ENCODE assay signal across 1 cellular context in genomic region chr14:35405304-35405996, GRCh38.
TF ChIP-seq lines count a peak whose summit lies in the region.

No MANE protein-coding gene starts in this region.

TF ChIP-seq in HepG2, 621 proteins besides CTCF, POLR2A, EP300 and RAD21 (continued from another document and continues in another):
- TF ChIP-seq, protein P1, sequence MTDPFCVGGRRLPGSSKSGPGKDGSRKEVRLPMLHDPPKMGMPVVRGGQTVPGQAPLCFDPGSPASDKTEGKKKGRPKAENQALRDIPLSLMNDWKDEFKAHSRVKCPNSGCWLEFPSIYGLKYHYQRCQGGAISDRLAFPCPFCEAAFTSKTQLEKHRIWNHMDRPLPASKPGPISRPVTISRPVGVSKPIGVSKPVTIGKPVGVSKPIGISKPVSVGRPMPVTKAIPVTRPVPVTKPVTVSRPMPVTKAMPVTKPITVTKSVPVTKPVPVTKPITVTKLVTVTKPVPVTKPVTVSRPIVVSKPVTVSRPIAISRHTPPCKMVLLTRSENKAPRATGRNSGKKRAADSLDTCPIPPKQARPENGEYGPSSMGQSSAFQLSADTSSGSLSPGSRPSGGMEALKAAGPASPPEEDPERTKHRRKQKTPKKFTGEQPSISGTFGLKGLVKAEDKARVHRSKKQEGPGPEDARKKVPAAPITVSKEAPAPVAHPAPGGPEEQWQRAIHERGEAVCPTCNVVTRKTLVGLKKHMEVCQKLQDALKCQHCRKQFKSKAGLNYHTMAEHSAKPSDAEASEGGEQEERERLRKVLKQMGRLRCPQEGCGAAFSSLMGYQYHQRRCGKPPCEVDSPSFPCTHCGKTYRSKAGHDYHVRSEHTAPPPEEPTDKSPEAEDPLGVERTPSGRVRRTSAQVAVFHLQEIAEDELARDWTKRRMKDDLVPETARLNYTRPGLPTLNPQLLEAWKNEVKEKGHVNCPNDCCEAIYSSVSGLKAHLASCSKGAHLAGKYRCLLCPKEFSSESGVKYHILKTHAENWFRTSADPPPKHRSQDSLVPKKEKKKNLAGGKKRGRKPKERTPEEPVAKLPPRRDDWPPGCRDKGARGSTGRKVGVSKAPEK (CRISPR knock-in tag; IDR thresholded peaks at IDR 0.05; ENCODE audit: borderline replicate concordance) = peak; percentile 11; the same call in 1 of the 2 replicates
- TF ChIP-seq ZNF878 (CRISPR knock-in tag; IDR thresholded peaks at IDR 0.05) (no peak), ZBTB46 (CRISPR knock-in tag; IDR thresholded peaks at IDR 0.05; ENCODE audit: borderline replicate concordance) (0 out of 2 replicates have a peak, but pooled peaks have one; percentile 16), ARHGAP35 (CRISPR knock-in tag; IDR thresholded peaks at IDR 0.05; ENCODE audit: borderline replicate concordance) (no peak), SMYD3 (CRISPR knock-in tag; IDR thresholded peaks at IDR 0.05) (peak; percentile 15; the same call in 1 of the 2 replicates), ZNF24 (IDR thresholded peaks at IDR 0.05) (no peak), ZNF350 (CRISPR knock-in tag; IDR thresholded peaks at IDR 0.05; ENCODE audit: borderline replicate concordance, low read depth) (no peak), ZNF143 (CRISPR knock-in tag; IDR thresholded peaks at IDR 0.05) (no peak), ZBTB10 (CRISPR knock-in tag; IDR thresholded peaks at IDR 0.05; ENCODE audit: borderline replicate concordance) (no peak), ZFYVE20 (CRISPR knock-in tag; IDR thresholded peaks at IDR 0.05; ENCODE audit: borderline replicate concordance, low read depth) (no peak), ZKSCAN5 (CRISPR knock-in tag; IDR thresholded peaks at IDR 0.05) (no peak), FOXO1 (CRISPR knock-in tag; IDR thresholded peaks at IDR 0.05) (peak; percentile 10; the same call in 1 of the 2 replicates), FOXK1 (CRISPR knock-in tag; IDR thresholded peaks at IDR 0.05; ENCODE audit: borderline replicate concordance, low read depth) (no peak), MZF1 (CRISPR knock-in tag; IDR thresholded peaks at IDR 0.05; ENCODE audit: borderline replicate concordance) (no peak), TRIM22 (IDR thresholded peaks at IDR 0.05) (no peak), ZNF839 (CRISPR knock-in tag; IDR thresholded peaks at IDR 0.05; ENCODE audit: borderline replicate concordance) (peak; percentile 19), ZNF782 (CRISPR knock-in tag; IDR thresholded peaks at IDR 0.05; ENCODE audit: borderline replicate concordance) (0 out of 2 replicates have a peak, but pooled peaks have one; percentile 53), PAF1 (CRISPR knock-in tag; IDR thresholded peaks at IDR 0.05) (no peak), SIN3A (IDR thresholded peaks at IDR 0.05; ENCODE audit: borderline replicate concordance, low read depth, low read length) (no peak), IRX3 (CRISPR knock-in tag; IDR thresholded peaks at IDR 0.05; ENCODE audit: borderline replicate concordance, low read depth) (0 out of 2 replicates have a peak, but pooled peaks have one; percentile 7), MEIS1 (CRISPR knock-in tag; IDR thresholded peaks at IDR 0.05; ENCODE audit: borderline replicate concordance) (no peak), MXD4 (CRISPR knock-in tag; IDR thresholded peaks at IDR 0.05) (no peak), BORCS8-MEF2B (CRISPR knock-in tag; IDR thresholded peaks at IDR 0.05) (no peak), IRF9 (CRISPR knock-in tag; IDR thresholded peaks at IDR 0.05; ENCODE audit: borderline replicate concordance) (no peak), SIX4 (CRISPR knock-in tag; IDR thresholded peaks at IDR 0.05) (no peak), ZZZ3 (CRISPR knock-in tag; IDR thresholded peaks at IDR 0.05; ENCODE audit: borderline replicate concordance) (no peak), TERF1 (CRISPR knock-in tag; IDR thresholded peaks at IDR 0.05) (no peak), TIGD3 (CRISPR knock-in tag; IDR thresholded peaks at IDR 0.05; ENCODE audit: borderline replicate concordance) (0 out of 2 replicates have a peak, but pooled peaks have one; percentile 14), NFKB2 (CRISPR knock-in tag; IDR thresholded peaks at IDR 0.05; ENCODE audit: borderline replicate concordance) (no peak), REPIN1 (CRISPR knock-in tag; IDR thresholded peaks at IDR 0.05; ENCODE audit: borderline replicate concordance, low read depth) (peak; percentile 15; the same call in 1 of the 2 replicates), RBFOX2 (IDR thresholded peaks at IDR 0.05; ENCODE audit: low read depth, low read length) (no peak), ZNF598 (CRISPR knock-in tag; IDR thresholded peaks at IDR 0.05; ENCODE audit: borderline replicate concordance) (0 out of 2 replicates have a peak, but pooled peaks have one; percentile 40), FOXA1 (IDR thresholded peaks at IDR 0.05) (no peak), FOXA1 (CRISPR knock-in tag; IDR thresholded peaks at IDR 0.05) (no peak), JUNB (CRISPR knock-in tag; IDR thresholded peaks at IDR 0.05; ENCODE audit: borderline replicate concordance) (no peak), ZFP41 (CRISPR knock-in tag; IDR thresholded peaks at IDR 0.05; ENCODE audit: borderline replicate concordance) (peak; percentile 93; the same call in 1 of the 2 replicates), JUN (CRISPR knock-in tag; IDR thresholded peaks at IDR 0.05) (no peak), ZNF260 (CRISPR knock-in tag; IDR thresholded peaks at IDR 0.05; ENCODE audit: borderline replicate concordance, low read depth) (0 out of 2 replicates have a peak, but pooled peaks have one; percentile 75), NAIF1 (CRISPR knock-in tag; IDR thresholded peaks at IDR 0.05; ENCODE audit: borderline replicate concordance) (0 out of 2 replicates have a peak, but pooled peaks have one; percentile 39)
- TF ChIP-seq, protein P2, sequence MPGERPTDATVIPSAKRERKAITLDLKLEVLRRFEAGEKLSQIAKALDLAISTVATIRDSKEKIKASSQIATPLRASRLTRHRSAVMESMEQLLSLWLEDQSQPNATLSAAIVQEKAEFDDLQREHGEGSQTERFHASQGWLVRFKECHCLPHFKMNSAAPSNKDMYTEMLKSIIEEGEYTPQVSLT (CRISPR knock-in tag; IDR thresholded peaks at IDR 0.05; ENCODE audit: borderline replicate concordance, low read depth) = no peak
- TF ChIP-seq, protein P3, sequence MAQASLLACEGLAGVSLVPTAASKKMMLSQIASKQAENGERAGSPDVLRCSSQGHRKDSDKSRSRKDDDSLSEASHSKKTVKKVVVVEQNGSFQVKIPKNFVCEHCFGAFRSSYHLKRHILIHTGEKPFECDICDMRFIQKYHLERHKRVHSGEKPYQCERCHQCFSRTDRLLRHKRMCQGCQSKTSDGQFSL (CRISPR knock-in tag; IDR thresholded peaks at IDR 0.05) = no peak
- TF ChIP-seq, protein P4, sequence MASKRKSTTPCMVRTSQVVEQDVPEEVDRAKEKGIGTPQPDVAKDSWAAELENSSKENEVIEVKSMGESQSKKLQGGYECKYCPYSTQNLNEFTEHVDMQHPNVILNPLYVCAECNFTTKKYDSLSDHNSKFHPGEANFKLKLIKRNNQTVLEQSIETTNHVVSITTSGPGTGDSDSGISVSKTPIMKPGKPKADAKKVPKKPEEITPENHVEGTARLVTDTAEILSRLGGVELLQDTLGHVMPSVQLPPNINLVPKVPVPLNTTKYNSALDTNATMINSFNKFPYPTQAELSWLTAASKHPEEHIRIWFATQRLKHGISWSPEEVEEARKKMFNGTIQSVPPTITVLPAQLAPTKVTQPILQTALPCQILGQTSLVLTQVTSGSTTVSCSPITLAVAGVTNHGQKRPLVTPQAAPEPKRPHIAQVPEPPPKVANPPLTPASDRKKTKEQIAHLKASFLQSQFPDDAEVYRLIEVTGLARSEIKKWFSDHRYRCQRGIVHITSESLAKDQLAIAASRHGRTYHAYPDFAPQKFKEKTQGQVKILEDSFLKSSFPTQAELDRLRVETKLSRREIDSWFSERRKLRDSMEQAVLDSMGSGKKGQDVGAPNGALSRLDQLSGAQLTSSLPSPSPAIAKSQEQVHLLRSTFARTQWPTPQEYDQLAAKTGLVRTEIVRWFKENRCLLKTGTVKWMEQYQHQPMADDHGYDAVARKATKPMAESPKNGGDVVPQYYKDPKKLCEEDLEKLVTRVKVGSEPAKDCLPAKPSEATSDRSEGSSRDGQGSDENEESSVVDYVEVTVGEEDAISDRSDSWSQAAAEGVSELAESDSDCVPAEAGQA (IDR thresholded peaks at IDR 0.05; ENCODE audit: low read depth) = peak; percentile 8; the same call in 1 of the 2 replicates
- TF ChIP-seq, protein P4 (CRISPR knock-in tag; IDR thresholded peaks at IDR 0.05; ENCODE audit: borderline replicate concordance) = no peak
